In genomic region chr13:32278456-32278855, GRCh38 we compare ENCODE assay signal across 18 cellular contexts. TPM values are rescaled to one million over a fixed set of nuclear protein-coding genes. Genes with fewer than 3 reads are reported as not detected.
DNase-seq lines count a peak whose midpoint lies in the region; ATAC-seq and TF ChIP-seq lines count a peak whose summit lies in the region.
"Had no signal": no experiment of that assay in that cellular context is flagged by ENCODE, and none has a peak within 500 bp of the region (broad histone marks: within the 10 kb centered on the region; RNA-seq: fewer than 3 reads in every experiment).

No MANE protein-coding gene starts in this region.

- H3K36me3 ChIP-seq in NT2/D1 (ENCODE audit: insufficient read depth, insufficient read length, low read length) (no peaks in the 10 kb centered on the region), upper lobe of left lung (peaks cover 0 to 71% (median 45%) of the 10 kb centered on the region in 4 donors)
- H3K36me3 ChIP-seq: colonic mucosa had no signal

- H3K4me1 ChIP-seq in NT2/D1 (ENCODE audit: insufficient read depth, insufficient read length), result no peaks in the 10 kb centered on the region
- H3K4me1 ChIP-seq in upper lobe of left lung, result no peaks in the 10 kb centered on the region
- H3K4me1 ChIP-seq: colonic mucosa, pancreas, thyroid gland had no signal

- TF ChIP-seq EP300 in upper lobe of left lung (IDR thresholded peaks at IDR 0.05), result no peak

- H3K4me3 ChIP-seq in NT2/D1 (ENCODE audit: insufficient read length, low read depth), result no peak overlapping the region
- H3K4me3 ChIP-seq in upper lobe of left lung, result no peak overlapping the region
- H3K4me3 ChIP-seq: colonic mucosa, esophagus muscularis mucosa, pancreas, thyroid gland had no signal

- H3K27ac ChIP-seq in upper lobe of left lung, result no peak overlapping the region
- H3K27ac ChIP-seq: colonic mucosa, esophagus muscularis mucosa, HL-60, pancreas, thyroid gland had no signal

- peak; percentile 69 for ATAC-seq in stimulated activated naive CD8-positive, alpha-beta T cell treated with anti-CD3 and anti-CD28 coated beads, Interleukin-15, Interleukin-2, amounts not matched to agents 100 U/mL and 50 U/mL, for 24 hours
- no peak for ATAC-seq in stimulated activated naive CD8-positive, alpha-beta T cell treated with anti-CD3 and anti-CD28 coated beads, Interleukin-15, amount 100 ng/mL, for 72 hours
- no peak for ATAC-seq in GM18511 (IDR thresholded peaks at IDR 0.05; ENCODE audit: unreplicated experiment)
- no peak for ATAC-seq in GM19452 (IDR thresholded peaks at IDR 0.05; ENCODE audit: unreplicated experiment)
- ATAC-seq in HG03432 (IDR thresholded peaks at IDR 0.05; ENCODE audit: unreplicated experiment), result no peak
- ATAC-seq in upper lobe of left lung (ENCODE audit: low FRiP score in 2 of 2), result no peak
- ATAC-seq: pancreas had no signal

- H3K27me3 Mint-ChIP-seq in stimulated activated naive CD8-positive, alpha-beta T cell treated with anti-CD3 and anti-CD28 coated beads, Interleukin-15, amount 100 ng/mL, for 72 hours, result no peaks in the 10 kb centered on the region

- H3K9me3 ChIP-seq in NT2/D1 (ENCODE audit: insufficient read depth, low read length), result no peaks in the 10 kb centered on the region
- H3K9me3 ChIP-seq in upper lobe of left lung, result no peaks in the 10 kb centered on the region
- H3K9me3 ChIP-seq: colonic mucosa, esophagus muscularis mucosa, pancreas, thyroid gland had no signal

- H3K4me3 Mint-ChIP-seq in stimulated activated naive CD8-positive, alpha-beta T cell treated with anti-CD3 and anti-CD28 coated beads, Interleukin-15, amount 100 ng/mL, for 72 hours, result no peak overlapping the region
- H3K4me3 Mint-ChIP-seq: activated naive CD4-positive, alpha-beta T cell treated with anti-CD3 and anti-CD28 coated beads for 36 hours had no signal

- no peak for TF ChIP-seq CTCF in upper lobe of left lung (IDR thresholded peaks at IDR 0.05)

- H3K9me3 Mint-ChIP-seq in stimulated activated naive CD8-positive, alpha-beta T cell treated with anti-CD3 and anti-CD28 coated beads, Interleukin-15, amount 100 ng/mL, for 72 hours, result no peaks in the 10 kb centered on the region
- H3K9me3 Mint-ChIP-seq: activated naive CD4-positive, alpha-beta T cell treated with anti-CD3 and anti-CD28 coated beads for 36 hours had no signal

- no peak for TF ChIP-seq POLR2A in upper lobe of left lung (IDR thresholded peaks at IDR 0.05)

- no peaks in the 10 kb centered on the region for H3K27me3 ChIP-seq in NT2/D1 (ENCODE audit: insufficient read depth, insufficient read length)
- no peaks in the 10 kb centered on the region for H3K27me3 ChIP-seq in upper lobe of left lung
- H3K27me3 ChIP-seq: colonic mucosa, esophagus muscularis mucosa, pancreas, thyroid gland had no signal

- no peak for DNase-seq in stimulated activated naive CD8-positive, alpha-beta T cell treated with anti-CD3 and anti-CD28 coated beads, Interleukin-15, Interleukin-2, amounts not matched to agents 100 U/mL and 50 U/mL, for 24 hours
- DNase-seq in stimulated activated naive CD8-positive, alpha-beta T cell treated with anti-CD3 and anti-CD28 coated beads, Interleukin-15, amount 100 ng/mL, for 72 hours, result no peak
- peak; percentile 3 for DNase-seq in NT2/D1 (ENCODE audit: low read depth, low spot score)
- peak; percentile 9 for DNase-seq in fibroblast of the conjunctiva (ENCODE audit: low read depth)
- DNase-seq in upper lobe of left lung, result no peak
- DNase-seq: activated naive CD4-positive, alpha-beta T cell treated with anti-CD3 and anti-CD28 coated beads for 36 hours; colonic mucosa; midbrain; NCI-H2081 treated with DMSO at 0.1 percent for 48 hours; pancreas; SHP77; thyroid gland had no signal

- 91 to 93% methylated on average over 3 of the region's 3 CpGs for WGBS in upper lobe of left lung, 2 donors

- no peaks in the 10 kb centered on the region for H3K4me1 Mint-ChIP-seq in stimulated activated naive CD8-positive, alpha-beta T cell treated with anti-CD3 and anti-CD28 coated beads, Interleukin-15, amount 100 ng/mL, for 72 hours

- no peak overlapping the region for H3K9ac ChIP-seq in NT2/D1 (ENCODE audit: insufficient read length, low read depth)

- no peak overlapping the region for H3K27ac Mint-ChIP-seq in stimulated activated naive CD8-positive, alpha-beta T cell treated with anti-CD3 and anti-CD28 coated beads, Interleukin-15, amount 100 ng/mL, for 72 hours
- H3K27ac Mint-ChIP-seq: activated naive CD4-positive, alpha-beta T cell treated with anti-CD3 and anti-CD28 coated beads for 36 hours had no signal

RNA-seq across cellular contexts. Expression of gene ZAR1L, which starts 36.7 kb away (rescaled TPM):
- total RNA-seq in upper lobe of left lung, result not detected
- total RNA-seq: activated CD8-positive, alpha-beta memory T cell treated with anti-CD3 and anti-CD28 coated beads for 36 hours; activated naive CD4-positive, alpha-beta T cell treated with anti-CD3 and anti-CD28 coated beads for 36 hours; colonic mucosa; esophagus muscularis mucosa; pancreas; thyroid gland had no signal

RNA-seq across cellular contexts. Expression of gene BRCA2, which starts 36.9 kb away (rescaled TPM):
- total RNA-seq in upper lobe of left lung, result 1 to 10 TPM; 2.6 to 9.4 (median 3.8) TPM

Comparison
In these comparisons a context has a peak if more than half of its experiments do, and no peak if none do; other contexts are left out.
1. DNase-seq: peak in NT2/D1 (single experiment) and fibroblast of the conjunctiva (single experiment); none in stimulated activated naive CD8-positive, alpha-beta T cell treated with anti-CD3 and anti-CD28 coated beads, Interleukin-15, Interleukin-2, amounts not matched to agents 100 U/mL and 50 U/mL, for 24 hours (single experiment), stimulated activated naive CD8-positive, alpha-beta T cell treated with anti-CD3 and anti-CD28 coated beads, Interleukin-15, amount 100 ng/mL, for 72 hours (0 of 2) and upper lobe of left lung (0 of 2).